27 cellular contexts compared by ENCODE assay signal in genomic region chr15:36778516-36778915, GRCh38.
DNase-seq lines count a peak whose midpoint lies in the region; FAIRE-seq and TF ChIP-seq lines count a peak whose summit lies in the region.
"Had no signal": no experiment of that assay in that cellular context is flagged by ENCODE, and none has a peak within 500 bp of the region (broad histone marks: within the 10 kb centered on the region; RNA-seq: fewer than 3 reads in every experiment).

No MANE protein-coding gene starts in this region.

- no peaks in the 10 kb centered on the region for H3K27me3 Mint-ChIP-seq in progenitor cell of endocrine pancreas
- H3K27me3 Mint-ChIP-seq: activated CD4-positive, alpha-beta T cell treated with anti-CD3 and anti-CD28 coated beads for 36 hours; IgD-negative memory B cell; memory B cell; naive thymus-derived CD8-positive, alpha-beta T cell; stimulated activated naive CD8-positive, alpha-beta T cell treated with anti-CD3 and anti-CD28 coated beads, Interleukin-15, Interleukin-2, amounts not matched to agents 100 ng/mL and 50 ng/mL, for 24 hours had no signal

- DNase-seq in AG09319 (ENCODE audit: extremely low read depth, low read depth) (peak; percentile 94), GM23248 (peak; percentile 77), astrocyte of the hippocampus (ENCODE audit: low read depth, low spot score) (peak; percentile 53), kidney glomerular epithelial cell (lab: John Stamatoyannopoulos, UW) (peak; percentile 13), progenitor cell of endocrine pancreas (ENCODE audit: low spot score, unreplicated experiment) (no peak), HTR-8/SVneo (ENCODE audit: insufficient read length, low spot score) (no peak), NCI-H524 treated with DMSO at 0.1 percent for 48 hours (lab: John Stamatoyannopoulos, UW) (no peak), NCI-H2227 treated with DMSO at 0.1 percent for 48 hours (lab: John Stamatoyannopoulos, UW) (no peak)
- DNase-seq: activated CD4-positive, alpha-beta T cell treated with anti-CD3 and anti-CD28 coated beads for 36 hours; caudate nucleus; GDM1; MG63; naive thymus-derived CD8-positive, alpha-beta T cell; NCI-H187; NK-92 treated with Interleukin-12 subunit alpha and Interleukin-12 subunit beta, amount 100 ng/mL, for 24 hours; small intestine; stimulated activated CD4-positive, alpha-beta T cell treated with anti-CD3 and anti-CD28 coated beads, Interleukin-2, amount 100 ng/mL, for 48 hours; transverse colon had no signal

- TF ChIP-seq CTCF in AG09319 (IDR thresholded peaks at IDR 0.05; ENCODE audit: low read depth, low read length) (no peak), progenitor cell of endocrine pancreas (IDR thresholded peaks at IDR 0.05; ENCODE audit: unreplicated experiment) (no peak)

- H3K9me3 ChIP-seq in GM23248 (ENCODE audit: low read depth), result no peaks in the 10 kb centered on the region
- H3K9me3 ChIP-seq: MG63, transverse colon had no signal

- peak overlapping the region; percentile 24 for H3K27ac ChIP-seq in GM23248
- H3K27ac ChIP-seq: C4-2B, HL-60, transverse colon had no signal

- H3K9me3 Mint-ChIP-seq in progenitor cell of endocrine pancreas (ENCODE audit: low read depth), result no peaks in the 10 kb centered on the region
- H3K9me3 Mint-ChIP-seq: activated T-helper 1 cell treated with anti-CD3 and anti-CD28 coated beads, Interleukin-12 subunit alpha, Interleukin-12 subunit beta, Interleukin-2, Interleukin-4 antibody, amounts not matched to agents 30 ng/mL and 10 ng/mL and 1 ng/mL, durations not matched to agents 14 hours and 24 hours and 36 hours; IgD-negative memory B cell; memory B cell; naive thymus-derived CD8-positive, alpha-beta T cell; stimulated activated naive CD8-positive, alpha-beta T cell treated with anti-CD3 and anti-CD28 coated beads, Interleukin-15, Interleukin-2, amounts not matched to agents 100 ng/mL and 50 ng/mL, for 24 hours had no signal

- no peaks in the 10 kb centered on the region for H3K9me2 ChIP-seq in GM23248 (ENCODE audit: insufficient read depth)

- H3K4me1 ChIP-seq in GM23248 (ENCODE audit: insufficient read depth), result peaks cover 24% of the 10 kb centered on the region

- no peak overlapping the region for H2AFZ ChIP-seq in GM23248
- H2AFZ ChIP-seq: hepatocyte had no signal

- peaks cover 11% of the 10 kb centered on the region; the same call in 1 of the 2 replicates for H3F3A ChIP-seq in GM23248 (ENCODE audit: insufficient read depth)

- peaks cover 9% of the 10 kb centered on the region for H3K36me3 Mint-ChIP-seq in progenitor cell of endocrine pancreas (ENCODE audit: insufficient read depth)

- no peak overlapping the region for H3K9ac ChIP-seq in GM23248

- in situ Hi-C loops in GM23248 (cut with MboI), result no loop called here

- H3K27ac Mint-ChIP-seq in progenitor cell of endocrine pancreas, result no peak overlapping the region
- H3K27ac Mint-ChIP-seq: activated CD4-positive, alpha-beta T cell treated with anti-CD3 and anti-CD28 coated beads for 36 hours; activated T-helper 1 cell treated with anti-CD3 and anti-CD28 coated beads, Interleukin-12 subunit alpha, Interleukin-12 subunit beta, Interleukin-2, Interleukin-4 antibody, amounts not matched to agents 30 ng/mL and 10 ng/mL and 1 ng/mL, durations not matched to agents 14 hours and 24 hours and 36 hours; IgD-negative memory B cell; naive thymus-derived CD8-positive, alpha-beta T cell; stimulated activated naive CD8-positive, alpha-beta T cell treated with anti-CD3 and anti-CD28 coated beads, Interleukin-15, Interleukin-2, amounts not matched to agents 100 ng/mL and 50 ng/mL, for 24 hours had no signal

- H3K36me3 ChIP-seq in GM23248 (ENCODE audit: low read depth), result no peaks in the 10 kb centered on the region; the same call in 1 of the 2 replicates
- H3K36me3 ChIP-seq: MG63, transverse colon had no signal

- H3K27me3 ChIP-seq in GM23248 (replicated peaks; ENCODE audit: insufficient read depth), result no peaks in the 10 kb centered on the region
- H3K27me3 ChIP-seq: hepatocyte, MG63, transverse colon had no signal

- no peak overlapping the region for H3K4me3 ChIP-seq in GM23248
- H3K4me3 ChIP-seq: hepatocyte, MG63, transverse colon had no signal

- peaks cover 32% of the 10 kb centered on the region for H3K4me1 Mint-ChIP-seq in progenitor cell of endocrine pancreas (ENCODE audit: low read depth)
- H3K4me1 Mint-ChIP-seq: IgD-negative memory B cell, memory B cell had no signal

- no peak for FAIRE-seq in HTR-8/SVneo (lab: Jason Lieb, UNC)
- FAIRE-seq: GM12891, H54, small intestine had no signal

- H3K4me2 ChIP-seq in GM23248 (ENCODE audit: unreplicated experiment), result peak overlapping the region; percentile 23
- H3K4me2 ChIP-seq: hepatocyte had no signal

- WGBS in GM23248 (ENCODE audit: low coverage in 1 of 2, low lambda C conversion rate in 2 of 2, missing lambda C conversion rate in 2 of 2), 2 experiments, result 0% methylated on average over 1 of the region's 1 CpG

- no peaks in the 10 kb centered on the region for H3K79me2 ChIP-seq in GM23248 (ENCODE audit: insufficient read depth)
- H3K79me2 ChIP-seq: hepatocyte had no signal

- no peaks in the 10 kb centered on the region for H4K20me1 ChIP-seq in GM23248 (ENCODE audit: insufficient read depth)

- no peak overlapping the region for H3K4me3 Mint-ChIP-seq in progenitor cell of endocrine pancreas (ENCODE audit: low read depth)
- H3K4me3 Mint-ChIP-seq: activated CD4-positive, alpha-beta T cell treated with anti-CD3 and anti-CD28 coated beads for 36 hours; activated T-helper 1 cell treated with anti-CD3 and anti-CD28 coated beads, Interleukin-12 subunit alpha, Interleukin-12 subunit beta, Interleukin-2, Interleukin-4 antibody, amounts not matched to agents 30 ng/mL and 10 ng/mL and 1 ng/mL, durations not matched to agents 14 hours and 24 hours and 36 hours; memory B cell; naive thymus-derived CD8-positive, alpha-beta T cell; stimulated activated naive CD8-positive, alpha-beta T cell treated with anti-CD3 and anti-CD28 coated beads, Interleukin-15, Interleukin-2, amounts not matched to agents 100 ng/mL and 50 ng/mL, for 24 hours had no signal

Comparison
In these comparisons a context has a peak if more than half of its experiments do, and no peak if none do; other contexts are left out.
1. DNase-seq: peak in AG09319 (single experiment), GM23248 (single experiment), astrocyte of the hippocampus (single experiment) and kidney glomerular epithelial cell (single experiment); none in progenitor cell of endocrine pancreas (single experiment), HTR-8/SVneo (single experiment), NCI-H524 treated with DMSO at 0.1 percent for 48 hours (single experiment) and NCI-H2227 treated with DMSO at 0.1 percent for 48 hours (single experiment).